In the genomic region with DNA sequence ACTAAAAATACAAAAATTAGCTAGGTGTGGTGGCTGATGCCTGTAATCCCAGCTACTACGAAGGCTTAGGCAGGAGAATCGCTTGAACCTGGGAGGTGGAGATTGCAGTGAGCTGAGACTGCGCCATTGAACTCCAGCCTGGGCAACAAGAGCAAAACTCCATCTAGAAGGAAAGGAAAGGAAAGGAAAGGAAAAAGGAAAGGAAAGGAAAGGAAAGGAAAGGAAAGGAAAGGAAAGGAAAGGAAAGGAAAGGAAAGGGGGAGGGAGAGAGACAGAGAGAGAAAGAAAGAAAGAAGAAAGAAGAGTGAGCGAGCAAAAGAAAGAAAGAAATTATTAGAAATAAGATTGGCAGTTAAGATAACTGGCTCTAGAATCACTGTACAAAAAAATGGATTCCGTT, we compare ENCODE assay signal across 5 cellular contexts. TPM values are rescaled to one million over a fixed set of nuclear protein-coding genes. Genes with fewer than 3 reads are reported as not detected.
"Had no signal": no experiment of that assay in that cellular context is flagged by ENCODE, and none has a peak within 500 bp of the region (broad histone marks: within the 10 kb centered on the region; RNA-seq: fewer than 3 reads in every experiment).

No MANE protein-coding gene starts in this region.

RNA-seq across cellular contexts. Expression of a gene that starts 18.7 kb away (rescaled TPM):
- total RNA-seq: lung microvascular endothelial cell, myocyte had no signal
- polyA plus RNA-seq: hepatocyte, keratinocyte had no signal

RNA-seq across cellular contexts. Expression of a gene that starts 37.1 kb away (rescaled TPM):
- polyA plus RNA-seq: immature natural killer cell had no signal
